ENCODE assay signal across 9 cellular contexts in genomic region chr11:64776425-64776824, GRCh38. TPM values are rescaled to one million over a fixed set of nuclear protein-coding genes. Genes with fewer than 3 reads are reported as not detected.
DNase-seq lines count a peak whose midpoint lies in the region; TF ChIP-seq lines count a peak whose summit lies in the region.
"Had no signal": no experiment of that assay in that cellular context is flagged by ENCODE, and none has a peak within 500 bp of the region (broad histone marks: within the 10 kb centered on the region; RNA-seq: fewer than 3 reads in every experiment).

No MANE protein-coding gene starts in this region.

- peak overlapping the region; percentile 86 for H3K4me2 ChIP-seq in mammary epithelial cell (ENCODE audit: insufficient read depth, low read depth, low read length)

- H2AFZ ChIP-seq in mammary epithelial cell (ENCODE audit: low read depth, low read length): no peak overlapping the region

- TF ChIP-seq CTCF in AG04449 (IDR thresholded peaks at IDR 0.05; ENCODE audit: insufficient read depth, low read length, missing control alignments): no peak
- TF ChIP-seq CTCF in mammary epithelial cell (conservative IDR thresholded peaks at IDR 0.05 in 1 of 2, IDR thresholded peaks at IDR 0.05 in 1 of 2; ENCODE audit: extremely low read depth in 1 of 2, insufficient read depth in 1 of 2, low read depth in 1 of 2, low read length in 2 of 2): no peak

- in situ Hi-C loops in mammary epithelial cell (cut with MboI; ENCODE audit: low sequenced_read_pairs in 2 of 2): no loop called here

- H3K9ac ChIP-seq in HUES6 (ENCODE audit: low read length) (no peak overlapping the region), mammary epithelial cell (ENCODE audit: insufficient read depth, low read length) (peak overlapping the region; percentile 81)

- 56% methylated on average over 6 of the region's 6 CpGs for WGBS in mammary epithelial cell (ENCODE audit: low coverage, missing lambda C conversion rate)

- no peak overlapping the region for H3K27ac ChIP-seq in HUES6 (ENCODE audit: low read depth, low read length)
- H3K27ac ChIP-seq in mammary epithelial cell (ENCODE audit: insufficient read depth, low read depth, low read length): no peak overlapping the region
- H3K27ac ChIP-seq in muscle layer of duodenum (ENCODE audit: low read length): peak overlapping the region; percentile 79

- no peaks in the 10 kb centered on the region for H3K27me3 ChIP-seq in HUES6 (ENCODE audit: control insufficient read depth, insufficient read depth, low read length)
- no peaks in the 10 kb centered on the region for H3K27me3 ChIP-seq in mammary epithelial cell (ENCODE audit: insufficient read depth, low read length)
- no peaks in the 10 kb centered on the region for H3K27me3 ChIP-seq in muscle layer of duodenum (ENCODE audit: low read depth, low read length)

- H3K4me1 ChIP-seq in HUES6 (ENCODE audit: control insufficient read depth, insufficient read depth, low read length) (peaks cover 5% of the 10 kb centered on the region), mammary epithelial cell (ENCODE audit: insufficient read depth, low read length) (peaks cover 26% of the 10 kb centered on the region), muscle layer of duodenum (ENCODE audit: control insufficient read depth in 1 of 2, insufficient read depth in 2 of 2, low read length in 2 of 2) (peaks cover 13 to 51% of the 10 kb centered on the region in 2 donors)

- CTCF ChIA-PET in AG04449 (lab: Yijun Ruan, JAX): interaction anchor here (0.6 to 6.5 kb wide), 4 partner anchors 8 to 327 kb away, joined by 3 to 34 read pairs (median 16); no protein-coding TSS in a partner anchor
- CTCF ChIA-PET in mammary epithelial cell (lab: Charles Lee; ENCODE audit: low non-redundant PET): interaction anchor here (0.6 kb wide), 1 partner anchor 33 kb away, joined by 3 read pairs; no protein-coding TSS in a partner anchor

- intact Hi-C loops in mammary epithelial cell (cut with micrococcal nuclease): loop anchor here (1.0 kb wide), 1 partner anchor 9 kb away; no protein-coding TSS in a partner anchor
- intact Hi-C loops in posterior cingulate gyrus (cut with DNase I): loop anchor here (5.0 kb wide), 2 partner anchors 89 to 341 kb away; partner anchors contain the start of gene ZNHIT2

- H3K79me2 ChIP-seq in mammary epithelial cell (ENCODE audit: insufficient read depth, low read length): peaks cover 67% of the 10 kb centered on the region

- H4K20me1 ChIP-seq in mammary epithelial cell (ENCODE audit: insufficient read depth, low read length): peaks cover 16% of the 10 kb centered on the region

- BruUV-seq in mammary epithelial cell (replicated peaks; lab: Mats Ljungman, UMichigan): no TSS peak

- peaks cover 61% of the 10 kb centered on the region for H3K36me3 ChIP-seq in HUES6 (ENCODE audit: control insufficient read depth, insufficient read depth, low read length)
- peaks cover 46% of the 10 kb centered on the region for H3K36me3 ChIP-seq in mammary epithelial cell (ENCODE audit: insufficient read depth, low read length)
- H3K36me3 ChIP-seq in muscle layer of duodenum (ENCODE audit: control insufficient read depth in 1 of 2, insufficient read depth in 2 of 2, low read length in 2 of 2): peaks cover 37 to 50% of the 10 kb centered on the region in 2 donors

- H3K4me3 ChIP-seq in AG04449 (ENCODE audit: low read depth, low read length): peak overlapping the region; percentile 93
- H3K4me3 ChIP-seq in HUES6 (ENCODE audit: low read depth, low read length): peak overlapping the region; percentile 89
- peak overlapping the region in 2 of 3 experiments; percentile 64 to 84 for H3K4me3 ChIP-seq in mammary epithelial cell (replicated peaks in 1 of 3; ENCODE audit: insufficient read depth in 1 of 3, low read depth in 2 of 3, low read length in 3 of 3)
- H3K4me3 ChIP-seq in muscle layer of duodenum (ENCODE audit: low read depth in 1 of 2, low read length in 2 of 2): peak overlapping the region; percentile 80 to 96

- no peaks in the 10 kb centered on the region for H3K9me3 ChIP-seq in HUES6 (ENCODE audit: control insufficient read depth, insufficient read depth, low read depth, low read length)
- H3K9me3 ChIP-seq in mammary epithelial cell (replicated peaks; ENCODE audit: insufficient read depth, low read length): no peaks in the 10 kb centered on the region
- no peaks in the 10 kb centered on the region for H3K9me3 ChIP-seq in muscle layer of duodenum (ENCODE audit: control insufficient read depth in 1 of 2, low read length in 2 of 2)

- POLR2A ChIA-PET in AG04449 (lab: Yijun Ruan, JAX): no interaction called here

- dilution Hi-C loops in mammary epithelial cell (cut with HindIII; ENCODE audit: low sequenced_read_pairs): loop anchor here (10.0 kb wide), 2 partner anchors 158 to 228 kb away; partner anchors contain the start of gene GPHA2

- DNase-seq in AG04449 (ENCODE audit: low read depth, low spot score): no peak
- DNase-seq in mammary epithelial cell: no peak
- DNase-seq in NCI-H1436 treated with DMSO at 0.1 percent for 48 hours (lab: John Stamatoyannopoulos, UW): no peak
- no peak for DNase-seq in posterior cingulate gyrus
- no peak for DNase-seq in NCI-H1694 (lab: John Stamatoyannopoulos, UW)
- no peak for DNase-seq in stimulated activated naive CD4-positive, alpha-beta T cell treated with Interleukin-2 at 50 U/mL for 16 hours (lab: John Stamatoyannopoulos, UW)
- DNase-seq: effector CD4-positive, alpha-beta T cell had no signal

RNA-seq across cellular contexts. Expression of gene SF1, which starts 1.9 kb away (rescaled TPM):
- total RNA-seq in mammary epithelial cell: 100 to 1,000 TPM; 115 to 294 TPM
- polyA plus RNA-seq in mammary epithelial cell: 79.4 TPM
- 212 TPM for polyA minus RNA-seq in mammary epithelial cell

RNA-seq across cellular contexts. Expression of gene PYGM, which starts 16.7 kb away (rescaled TPM):
- total RNA-seq in mammary epithelial cell: 1 to 10 TPM in 1 of 2 donors, under 1 TPM in 1; 0.50 to 1.1 TPM
- polyA plus RNA-seq in mammary epithelial cell: 0.06 TPM
- polyA minus RNA-seq in mammary epithelial cell: not detected

RNA-seq across cellular contexts. Expression of gene MAP4K2, which starts 26.6 kb away (rescaled TPM):
- total RNA-seq in mammary epithelial cell: 10 to 100 TPM; 15.4 to 15.5 TPM
- polyA plus RNA-seq in mammary epithelial cell: 7.9 TPM
- 41.4 TPM for polyA minus RNA-seq in mammary epithelial cell

RNA-seq across cellular contexts. Expression of gene RASGRP2, which starts 32.5 kb away (rescaled TPM):
- total RNA-seq in mammary epithelial cell: 1 to 10 TPM in 1 of 2 donors, under 1 TPM in 1; 0.26 to 4.8 TPM
- polyA plus RNA-seq in mammary epithelial cell: not detected
- polyA minus RNA-seq in mammary epithelial cell: not detected

RNA-seq across cellular contexts. Expression of gene MEN1, which starts 33.9 kb away (rescaled TPM):
- total RNA-seq in mammary epithelial cell: 10 to 100 TPM; 20.7 to 35.7 TPM
- 24.7 TPM for polyA plus RNA-seq in mammary epithelial cell
- polyA minus RNA-seq in mammary epithelial cell: 23.4 TPM
